Comparison of ENCODE assay signal across 11 cellular contexts in the genomic region with DNA sequence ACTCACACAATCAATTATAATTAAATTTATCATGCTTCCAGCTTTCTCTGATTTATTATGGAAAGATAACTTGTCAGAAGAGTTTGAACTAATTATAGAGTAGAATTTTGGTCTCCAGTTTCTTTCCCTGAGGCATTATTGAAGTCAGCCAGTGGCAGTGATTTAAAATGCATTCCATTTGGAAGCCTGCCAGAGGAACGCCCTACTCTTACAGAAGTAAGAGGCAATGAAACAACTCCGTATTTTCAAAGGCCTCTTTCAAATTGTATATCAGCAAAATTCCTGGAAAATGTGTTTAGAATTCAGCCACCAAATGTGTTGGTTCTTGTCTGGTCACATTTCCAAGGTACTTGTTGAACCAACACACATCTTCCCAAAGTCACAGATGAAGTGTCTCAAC.
DNase-seq lines count a peak whose midpoint lies in the region; ATAC-seq and FAIRE-seq lines count a peak whose summit lies in the region.
"Had no signal": no experiment of that assay in that cellular context is flagged by ENCODE, and none has a peak within 500 bp of the region (broad histone marks: within the 10 kb centered on the region; RNA-seq: fewer than 3 reads in every experiment).

No MANE protein-coding gene starts in this region.

- 11 to 31% (median 26%) methylated on average over 2 of the region's 2 CpGs for WGBS in small intestine, 3 donors

- no peak for ATAC-seq in HG02623 (IDR thresholded peaks at IDR 0.05; ENCODE audit: unreplicated experiment)
- no peak for ATAC-seq in HG02610 (IDR thresholded peaks at IDR 0.05; ENCODE audit: unreplicated experiment)
- no peak for ATAC-seq in GM19463 (IDR thresholded peaks at IDR 0.05; ENCODE audit: unreplicated experiment)

- DNase-seq in NCI-H1436 (lab: John Stamatoyannopoulos, UW) (peak; percentile 2), NCI-H1436 treated with DMSO at 0.1 percent for 48 hours (lab: John Stamatoyannopoulos, UW) (no peak), NCI-H2227 (lab: John Stamatoyannopoulos, UW; ENCODE audit: unreplicated experiment) (peak; percentile 76), epidermal melanocyte (ENCODE audit: insufficient read length, low spot score) (peak; percentile 30), small intestine (peak; percentile 21)
- DNase-seq: activated CD4-positive, alpha-beta T cell treated with anti-CD3 and anti-CD28 coated beads, Interleukin-2, amount 10 ng/mL, durations not matched to agents 24 days and 14 days; activated naive CD4-positive, alpha-beta T cell treated with anti-CD3 and anti-CD28 coated beads for 36 hours had no signal

- FAIRE-seq in small intestine (lab: Jason Lieb, UNC): no peak
- FAIRE-seq: A204.1 had no signal

- no peak overlapping the region for H3K4me3 ChIP-seq in small intestine (ENCODE audit: low read depth in 1 of 2, low read length in 2 of 2)

- no peak overlapping the region for H3K27ac ChIP-seq in small intestine (ENCODE audit: low read depth in 1 of 2, low read length in 1 of 2)

- no peaks in the 10 kb centered on the region for H3K27me3 ChIP-seq in small intestine (ENCODE audit: control insufficient read depth in 2 of 2, insufficient read depth in 2 of 2, low read length in 2 of 2)

- H3K4me1 ChIP-seq in small intestine (ENCODE audit: control insufficient read depth in 2 of 2, insufficient read depth in 1 of 2, low read depth in 1 of 2, low read length in 1 of 2): no peaks in the 10 kb centered on the region

- no peaks in the 10 kb centered on the region for H3K36me3 ChIP-seq in small intestine (ENCODE audit: control insufficient read depth in 2 of 2, insufficient read depth in 2 of 2, low read length in 2 of 2)

- H3K9me3 ChIP-seq in small intestine (ENCODE audit: control insufficient read depth, low read depth): no peaks in the 10 kb centered on the region
